ENCODE assay signal across 14 cellular contexts in genomic region chr9:14170973-14171596, GRCh38.
A peak's percentile ranks its signal among the peaks of the same experiment; 100 is the strongest.
DNase-seq lines count a peak whose midpoint lies in the region; ATAC-seq and TF ChIP-seq lines count a peak whose summit lies in the region.
"Had no signal": no experiment of that assay in that cellular context is flagged by ENCODE, and none has a peak within 500 bp of the region (broad histone marks: within the 10 kb centered on the region; RNA-seq: fewer than 3 reads in every experiment).

No MANE protein-coding gene starts in this region.

- H3K27me3 Mint-ChIP-seq in mesothelial cell of epicardium (ENCODE audit: low read depth) (no peaks in the 10 kb centered on the region), CD14-positive monocyte (ENCODE audit: low read depth in 3 of 3) (peaks cover 0 to 2% (median 0%) of the 10 kb centered on the region in 3 donors)
- H3K27me3 Mint-ChIP-seq: activated T-cell treated with anti-CD3 and anti-CD28 coated beads, Interleukin-2, amount 50 U/mL, for 24 hours; central memory CD8-positive, alpha-beta T cell; memory B cell had no signal

- TF ChIP-seq CTCF in mesothelial cell of epicardium (IDR thresholded peaks at IDR 0.05; ENCODE audit: unreplicated experiment) (no peak), CD14-positive monocyte (IDR thresholded peaks at IDR 0.05) (no peak)

- no peak for DNase-seq in mesothelial cell of epicardium (ENCODE audit: low spot score in 2 of 2, unreplicated experiment in 2 of 2)
- no peak for DNase-seq in NCI-H187 (lab: John Stamatoyannopoulos, UW)
- no peak for DNase-seq in CD14-positive monocyte (ENCODE audit: low spot score)
- no peak for DNase-seq in T-helper 2 cell
- DNase-seq in midbrain (lab: John Stamatoyannopoulos, UW) = no peak
- DNase-seq: activated T-cell treated with anti-CD3 and anti-CD28 coated beads, Interleukin-2, amount 50 U/mL, for 24 hours; DMS153; NCI-H748 treated with DMSO at 0.1 percent for 48 hours; T1000 had no signal

- H3K9me3 Mint-ChIP-seq in mesothelial cell of epicardium (peaks cover 6% of the 10 kb centered on the region), CD14-positive monocyte (peaks cover 0 to 4% (median 0%) of the 10 kb centered on the region in 7 donors)
- H3K9me3 Mint-ChIP-seq: activated T-cell treated with anti-CD3 and anti-CD28 coated beads, Interleukin-2, amount 50 U/mL, for 24 hours; memory B cell had no signal

- intact Hi-C loops in CD14-positive monocyte (cut with micrococcal nuclease) = no loop called here

- H3K4me1 Mint-ChIP-seq in mesothelial cell of epicardium (peaks cover 20% of the 10 kb centered on the region), CD14-positive monocyte (no peaks in the 10 kb centered on the region)
- H3K4me1 Mint-ChIP-seq: central memory CD8-positive, alpha-beta T cell; memory B cell had no signal

- ATAC-seq in GM18909 (IDR thresholded peaks at IDR 0.05; ENCODE audit: poor library complexity, unreplicated experiment) = peak; percentile 65
- ATAC-seq in HG02938 (IDR thresholded peaks at IDR 0.05; ENCODE audit: unreplicated experiment) = peak; percentile 86
- peak; percentile 88 for ATAC-seq in SK-N-SH treated with all-trans-retinoic acid at 6 μM for 48 hours

- H3K27ac Mint-ChIP-seq in mesothelial cell of epicardium = peak overlapping the region; percentile 18
- no peak overlapping the region for H3K27ac Mint-ChIP-seq in CD14-positive monocyte
- H3K27ac Mint-ChIP-seq: activated T-cell treated with anti-CD3 and anti-CD28 coated beads, Interleukin-2, amount 50 U/mL, for 24 hours; memory B cell had no signal

- H3K36me3 Mint-ChIP-seq in mesothelial cell of epicardium = peaks cover 25% of the 10 kb centered on the region
- no peaks in the 10 kb centered on the region for H3K36me3 Mint-ChIP-seq in CD14-positive monocyte
- H3K36me3 Mint-ChIP-seq: memory B cell had no signal

- no peak overlapping the region for H3K4me3 Mint-ChIP-seq in mesothelial cell of epicardium
- H3K4me3 Mint-ChIP-seq in CD14-positive monocyte = no peak overlapping the region
- H3K4me3 Mint-ChIP-seq: activated T-cell treated with anti-CD3 and anti-CD28 coated beads, Interleukin-2, amount 50 U/mL, for 24 hours; central memory CD8-positive, alpha-beta T cell; memory B cell had no signal

TF ChIP-seq in SK-N-SH treated with all-trans-retinoic acid at 6 μM for 48 hours, 23 proteins besides CTCF, POLR2A, EP300 and RAD21:
- no peak for TF ChIP-seq POU6F1 (CRISPR knock-in tag; IDR thresholded peaks at IDR 0.05; ENCODE audit: borderline replicate concordance, low read depth)
